In genomic region chr2:28395334-28396061, GRCh38 we compare ENCODE assay signal across 8 cellular contexts. TPM values are rescaled to one million over a fixed set of nuclear protein-coding genes. Genes with fewer than 3 reads are reported as not detected.
DNase-seq lines count a peak whose midpoint lies in the region; ATAC-seq and TF ChIP-seq lines count a peak whose summit lies in the region.

No MANE protein-coding gene starts in this region.

- intact Hi-C loops in left ventricle myocardium superior (cut with micrococcal nuclease) = no loop called here

- H3K36me3 ChIP-seq in subcutaneous abdominal adipose tissue (ENCODE audit: control insufficient read depth in 5 of 5, insufficient read depth in 5 of 5, low read length in 5 of 5) = peaks cover 0 to 14% (median under 1%) of the 10 kb centered on the region in 5 donors

- H3K4me1 ChIP-seq in subcutaneous abdominal adipose tissue (ENCODE audit: control insufficient read depth in 5 of 5, insufficient read depth in 5 of 5, low read length in 5 of 5) = peaks cover 13 to 70% (median 63%) of the 10 kb centered on the region in 5 donors

- TF ChIP-seq CTCF in VCaP (conservative IDR thresholded peaks at IDR 0.05) = no peak

- peak overlapping the region; percentile 91 to 98 (median 95) for H3K4me3 ChIP-seq in subcutaneous abdominal adipose tissue (ENCODE audit: low read depth in 1 of 5, low read length in 5 of 5)

- peak; percentile 1 for ATAC-seq in left ventricle myocardium superior
- no peak for ATAC-seq in HG02970 (IDR thresholded peaks at IDR 0.05; ENCODE audit: low FRiP score, unreplicated experiment)
- ATAC-seq in HG02571 (IDR thresholded peaks at IDR 0.05; ENCODE audit: unreplicated experiment) = no peak

- H3K27ac ChIP-seq in VCaP (peak overlapping the region; percentile 96), subcutaneous abdominal adipose tissue (ENCODE audit: low read depth, low read length) (peak overlapping the region; percentile 100)

- DNase-seq in HS-5 (ENCODE audit: low read depth) (peak; percentile 46), left ventricle myocardium superior (peak; percentile 59), glomerular visceral epithelial cell (ENCODE audit: extremely low spot score) (no peak)
- no peak for DNase-seq in stimulated activated CD4-positive, alpha-beta T cell treated with anti-CD3 and anti-CD28 coated beads, Interleukin-12 subunit alpha, Interleukin-12 subunit beta, amount 100 ng/mL, for 4 hours

- peaks cover 0 to 3% (median 0%) of the 10 kb centered on the region in 5 donors for H3K27me3 ChIP-seq in subcutaneous abdominal adipose tissue (ENCODE audit: control insufficient read depth in 5 of 5, insufficient read depth in 4 of 5, low read length in 5 of 5)

- peak overlapping the region; percentile 87 to 100 (median 99) for H3K9ac ChIP-seq in subcutaneous abdominal adipose tissue (ENCODE audit: low read length in 5 of 5)

- H3K9me3 ChIP-seq in subcutaneous abdominal adipose tissue (ENCODE audit: control insufficient read depth in 5 of 5, low read length in 5 of 5) = no peaks in the 10 kb centered on the region

RNA-seq across cellular contexts. Expression of gene FOSL2, which starts 2.8 kb away (rescaled TPM):
- total RNA-seq in left ventricle myocardium superior = 45.7 TPM

Comparison
In these comparisons a context has a peak if more than half of its experiments do, and no peak if none do; other contexts are left out.
1. DNase-seq: peak in HS-5 (single experiment) and left ventricle myocardium superior (single experiment); none in stimulated activated CD4-positive, alpha-beta T cell treated with anti-CD3 and anti-CD28 coated beads, Interleukin-12 subunit alpha, Interleukin-12 subunit beta, amount 100 ng/mL, for 4 hours (single experiment) and glomerular visceral epithelial cell (single experiment).